ENCODE assay signal across 8 cellular contexts in the genomic region with DNA sequence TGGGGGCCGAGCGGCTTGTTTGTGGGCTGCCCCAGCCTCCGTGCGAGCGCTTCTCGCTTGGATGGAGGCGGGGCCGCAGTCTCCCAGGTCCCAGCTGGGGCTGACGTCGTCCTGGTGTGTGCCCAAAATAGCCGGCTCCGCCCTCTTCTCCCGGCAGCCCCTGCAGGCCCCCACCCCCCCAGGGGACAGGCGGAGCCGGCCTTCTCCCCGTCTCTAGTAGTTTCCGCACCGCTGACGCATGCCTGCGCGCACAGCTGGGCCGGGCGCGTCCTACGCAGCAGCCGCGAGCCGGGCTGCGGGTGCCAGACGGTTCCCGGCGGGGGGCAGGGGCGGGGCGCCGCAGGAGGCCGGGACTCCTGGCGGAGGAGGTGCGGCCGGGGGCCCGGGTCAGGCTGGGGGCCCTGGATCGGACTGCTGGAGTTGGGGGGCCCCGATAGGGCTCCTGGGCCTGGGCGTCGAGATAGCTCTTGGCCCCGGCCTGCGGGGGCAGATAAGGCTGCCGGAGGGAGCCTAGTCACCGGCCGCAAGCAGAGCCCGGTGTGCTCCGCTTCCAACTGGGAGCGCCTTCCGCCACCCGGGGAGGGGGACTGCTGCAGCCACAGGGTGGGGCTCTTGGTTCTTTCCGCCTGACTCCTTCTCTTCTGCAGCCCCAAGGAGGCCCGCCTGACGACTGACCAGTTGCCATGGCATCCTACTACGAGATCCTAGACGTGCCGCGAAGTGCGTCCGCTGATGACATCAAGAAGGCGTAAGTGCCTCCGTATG. TPM values are rescaled to one million over a fixed set of nuclear protein-coding genes. Genes with fewer than 3 reads are reported as not detected.
A peak's percentile ranks its signal among the peaks of the same experiment; 100 is the strongest.
DNase-seq lines count a peak whose midpoint lies in the region; ATAC-seq and TF ChIP-seq lines count a peak whose summit lies in the region.

A gene (plus strand): TSS at position 216 of the 765 bp plus-strand sequence. CDS start 468 bp downstream, at position 684.

- H3K27ac ChIP-seq in heart right ventricle, result peak within 1 kb of the TSS; percentile 91 to 100 (median 98)
- peak within 1 kb of the TSS; percentile 96 to 100 (median 98) for H3K27ac ChIP-seq in upper lobe of left lung

- H3K36me3 ChIP-seq in heart right ventricle (peaks cover 0 to 43% (median 32%) of the 10 kb centered on the region in 9 donors), upper lobe of left lung (peaks cover 12 to 40% (median 34%) of the 10 kb centered on the region in 4 donors)

- in situ Hi-C loops in GM13976 (cut with MboI; ENCODE audit: low sequenced_read_pairs, unreplicated experiment), result loop anchor here (25.0 kb wide), 1 partner anchor 117 kb away; a partner anchor contains a TSS

- intact Hi-C loops in T-helper 1 cell treated with Interleukin-12 subunit alpha and Interleukin-12 subunit beta and Interleukin-4 antibody, amounts not matched to agents 30 ng/mL and 1 ng/mL, for 36 hours (cut with micrococcal nuclease), result loop anchor here (1.0 to 5.0 kb wide), 20 partner anchors 16 to 1009 kb away; a partner anchor contains a TSS
- intact Hi-C loops in heart right ventricle (cut with DNase I), result loop anchor here in 5 of 10 donors (1.0 to 5.0 kb wide), 9 partner anchors 15 to 117 kb away; a partner anchor contains a TSS
- intact Hi-C loops in posterior cingulate gyrus (cut with DNase I), result loop anchor here (2.0 to 5.0 kb wide), 2 partner anchors 103 to 108 kb away; a partner anchor contains a TSS

- H3K4me3 ChIP-seq in heart right ventricle, result peak within 1 kb of the TSS; percentile 56 to 96 (median 75)
- peak within 1 kb of the TSS; percentile 60 to 78 (median 64) for H3K4me3 ChIP-seq in upper lobe of left lung

- peak; percentile 100 for DNase-seq in GM13976 (ENCODE audit: low spot score)
- peak; percentile 81 for DNase-seq in NCI-H146 treated with DMSO at 0.1 percent for 48 hours (lab: John Stamatoyannopoulos, UW; ENCODE audit: unreplicated experiment)
- DNase-seq in amniotic epithelial cell (ENCODE audit: low read depth), result peak; percentile 99
- peak; percentile 99 for DNase-seq in heart right ventricle
- peak; percentile 98 to 100 (median 99) for DNase-seq in posterior cingulate gyrus
- DNase-seq in upper lobe of left lung, result peak; percentile 98 to 99

- H3K9me3 ChIP-seq in heart right ventricle (no peaks in the 10 kb centered on the region), upper lobe of left lung (no peaks in the 10 kb centered on the region)

- H3K4me1 ChIP-seq in heart right ventricle, result peaks cover 11 to 58% (median 34%) of the 10 kb centered on the region in 9 donors
- peaks cover 22 to 29% (median 24%) of the 10 kb centered on the region in 4 donors for H3K4me1 ChIP-seq in upper lobe of left lung

- TF ChIP-seq CTCF in GM13976 (IDR thresholded peaks at IDR 0.05; ENCODE audit: borderline replicate concordance, control extremely low read depth, extremely low read depth, insufficient read depth, missing control alignments) (no peak), heart right ventricle (IDR thresholded peaks at IDR 0.05) (peak in 6 of 9 donors; percentile 4 to 48 (median 33)), upper lobe of left lung (IDR thresholded peaks at IDR 0.05) (peak in 1 of 6 experiments; percentile 34)

- TF ChIP-seq POLR2A in upper lobe of left lung (IDR thresholded peaks at IDR 0.05), result peak; percentile 71 to 96 (median 92)

- peak in 1 of 4 donors; percentile 71 for TF ChIP-seq EP300 in upper lobe of left lung (IDR thresholded peaks at IDR 0.05)

- WGBS in heart right ventricle, 2 donors, result 0 to 1% methylated on average over 63 to 65 of the region's 65 CpGs
- WGBS in upper lobe of left lung, 2 donors, result 1 to 2% methylated on average over 20 to 30 of the region's 65 CpGs

- ATAC-seq in HG02870 (IDR thresholded peaks at IDR 0.05; ENCODE audit: unreplicated experiment), result peak; percentile 86
- peak; percentile 95 to 97 (median 97) for ATAC-seq in heart right ventricle
- ATAC-seq in upper lobe of left lung (ENCODE audit: low FRiP score in 2 of 2), result peak; percentile 97 to 98

- H3K27me3 ChIP-seq in heart right ventricle (no peaks in the 10 kb centered on the region), upper lobe of left lung (no peaks in the 10 kb centered on the region)

RNA-seq across cellular contexts. Expression of the gene that starts here (rescaled TPM):
- 46.7 and 53.0 TPM in 2 replicates for total RNA-seq in T-helper 1 cell treated with Interleukin-12 subunit alpha and Interleukin-12 subunit beta and Interleukin-4 antibody, amounts not matched to agents 30 ng/mL and 1 ng/mL, for 36 hours
- total RNA-seq in heart right ventricle, result 10 to 100 TPM; 55.6 to 87.6 (median 83.1) TPM
- polyA plus RNA-seq in heart right ventricle, result 100 to 1,000 TPM in 1 of 2 donors, 10 to 100 TPM in 1; 76.9 to 148 TPM
- 10 to 100 TPM; 58.6 to 86.1 (median 75.5) TPM for total RNA-seq in upper lobe of left lung

Comparison
In these comparisons a context has a peak if more than half of its experiments do, and no peak if none do; other contexts are left out.
1. Peak in every context shown above with its lines: DNase-seq, ATAC-seq, H3K4me3 ChIP-seq and H3K27ac ChIP-seq.